In the genomic region with DNA sequence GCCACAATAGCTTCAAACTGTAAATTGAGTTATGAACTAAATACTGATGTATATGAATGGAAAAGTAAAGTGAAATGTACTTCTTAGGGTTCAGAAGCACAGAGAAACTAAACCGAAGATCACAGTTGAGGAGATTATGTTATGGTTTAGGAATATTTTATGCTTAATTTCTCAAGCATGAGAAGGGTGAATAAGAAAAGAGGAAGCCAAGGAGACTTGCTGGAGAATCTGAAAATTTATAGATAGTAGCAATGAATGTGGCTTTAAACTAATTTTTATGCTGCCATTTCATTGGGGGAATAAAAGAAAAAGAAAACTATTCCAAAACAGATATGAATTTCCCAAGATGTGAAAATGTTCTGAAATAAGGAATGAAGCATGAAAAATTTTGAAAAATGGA, we compare ENCODE assay signal across 24 cellular contexts.
"Had no signal": no experiment of that assay in that cellular context is flagged by ENCODE, and none has a peak within 500 bp of the region (broad histone marks: within the 10 kb centered on the region; RNA-seq: fewer than 3 reads in every experiment).

No MANE protein-coding gene starts in this region.

- H3K9me3 ChIP-seq: left ventricle myocardium inferior, lower lobe of right lung, ovary, psoas muscle, sigmoid colon, stomach, thyroid gland, vagina had no signal

- H3K27ac Mint-ChIP-seq: immature natural killer cell; natural killer cell; stimulated activated effector memory CD8-positive, alpha-beta T cell treated with anti-CD3 and anti-CD28 coated beads, Interleukin-12 subunit alpha, Interleukin-12 subunit beta, amount 100 ng/mL, for 72 hours had no signal

- H3K9me3 Mint-ChIP-seq: effector memory CD8-positive, alpha-beta T cell; immature natural killer cell; natural killer cell; stimulated activated effector memory CD8-positive, alpha-beta T cell treated with anti-CD3 and anti-CD28 coated beads, Interleukin-12 subunit alpha, Interleukin-12 subunit beta, amount 100 ng/mL, for 72 hours had no signal

- H3K36me3 ChIP-seq: left ventricle myocardium inferior, lower lobe of right lung, ovary, sigmoid colon, stomach, thyroid gland, vagina had no signal

- H3K4me3 ChIP-seq: left ventricle myocardium inferior, lower lobe of right lung, ovary, psoas muscle, sigmoid colon, stomach, thyroid gland, vagina had no signal

- H3K27me3 ChIP-seq: ovary, sigmoid colon, stomach, thyroid gland, vagina had no signal

- H3K27ac ChIP-seq: left ventricle myocardium inferior, lower lobe of right lung, ovary, psoas muscle, sigmoid colon, stomach, thyroid gland, vagina had no signal

- H3K4me3 Mint-ChIP-seq: effector memory CD8-positive, alpha-beta T cell; immature natural killer cell; natural killer cell; stimulated activated effector memory CD8-positive, alpha-beta T cell treated with anti-CD3 and anti-CD28 coated beads, Interleukin-12 subunit alpha, Interleukin-12 subunit beta, amount 100 ng/mL, for 72 hours had no signal

- H3K27me3 Mint-ChIP-seq: effector memory CD8-positive, alpha-beta T cell had no signal

- ATAC-seq: effector memory CD8-positive, alpha-beta T cell; left colon; lower lobe of right lung; natural killer cell; psoas muscle; right cardiac atrium; stimulated activated effector memory CD8-positive, alpha-beta T cell treated with anti-CD3 and anti-CD28 coated beads, Interleukin-12 subunit alpha, Interleukin-12 subunit beta, amount 100 ng/mL, for 72 hours had no signal

- H3K36me3 Mint-ChIP-seq: immature natural killer cell; natural killer cell; stimulated activated effector memory CD8-positive, alpha-beta T cell treated with anti-CD3 and anti-CD28 coated beads, Interleukin-12 subunit alpha, Interleukin-12 subunit beta, amount 100 ng/mL, for 72 hours had no signal

- DNase-seq: dermis blood vessel endothelial cell; effector memory CD8-positive, alpha-beta T cell; hypothalamus; immature natural killer cell; islet precursor cell; kidney glomerular epithelial cell; left colon; left ventricle myocardium inferior; lower lobe of right lung; natural killer cell; occipital lobe; ovary; posterior cingulate gyrus; psoas muscle; right cardiac atrium; sigmoid colon; stimulated activated CD4-positive, alpha-beta T cell treated with anti-CD3 and anti-CD28 coated beads, Interleukin-2, amount 100 ng/mL, for 24 hours; stimulated activated CD4-positive, alpha-beta T cell treated with anti-CD3 and anti-CD28 coated beads, Interleukin-4, amount 100 ng/mL, for 24 hours; stimulated activated naive CD4-positive, alpha-beta T cell treated with Interleukin-2 at 50 U/mL for 16 hours; stomach; thyroid gland; trophoblast cell had no signal
